ENCODE assay signal across 22 cellular contexts in the genomic region with DNA sequence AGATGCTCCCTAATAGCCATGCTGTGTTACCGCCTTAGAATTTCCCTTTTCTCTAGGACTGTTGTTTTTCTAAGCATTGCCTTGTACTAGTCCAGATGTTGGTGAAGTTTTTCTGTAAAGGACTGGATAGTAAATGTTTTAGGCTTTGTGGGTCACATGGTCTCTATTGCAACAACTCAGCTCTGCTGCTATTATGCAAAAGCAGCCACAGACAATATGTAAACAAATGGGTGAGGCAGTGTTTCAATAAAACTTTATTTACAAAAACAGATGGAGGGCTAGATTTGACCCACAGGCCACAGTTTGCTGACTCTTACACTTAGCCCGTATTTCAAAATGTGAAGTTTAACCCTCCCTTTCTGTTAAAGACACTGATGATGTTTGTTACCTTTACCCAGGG.
A peak's percentile ranks its signal among the peaks of the same experiment; 100 is the strongest.
DNase-seq lines count a peak whose midpoint lies in the region; ATAC-seq, FAIRE-seq and TF ChIP-seq lines count a peak whose summit lies in the region.
"Had no signal": no experiment of that assay in that cellular context is flagged by ENCODE, and none has a peak within 500 bp of the region (broad histone marks: within the 10 kb centered on the region; RNA-seq: fewer than 3 reads in every experiment).

No MANE protein-coding gene starts in this region.

- H3K27ac ChIP-seq in HepG2 (ENCODE audit: extremely low read length, insufficient read depth, low read length): no peak overlapping the region
- no peak overlapping the region for H3K27ac ChIP-seq in right lobe of liver
- no peak overlapping the region for H3K27ac ChIP-seq in GM12878 (ENCODE audit: control insufficient read depth, insufficient read depth)
- H3K27ac ChIP-seq: KMS-11, RWPE1 had no signal

- no peak for TF ChIP-seq POLR2A in HepG2 (IDR thresholded peaks at IDR 0.05; ENCODE audit: insufficient read depth in 1 of 2, low read depth in 2 of 2, low read length in 2 of 2)
- no peak for TF ChIP-seq POLR2A in right lobe of liver (IDR thresholded peaks at IDR 0.05)
- TF ChIP-seq POLR2A in GM12878 (IDR thresholded peaks at IDR 0.05; ENCODE audit: low read depth, low read length): no peak

- RAD21 ChIA-PET in GM12878 (lab: Charles Lee; ENCODE audit: unreplicated experiment): no interaction called here

- H3K9ac ChIP-seq in HepG2 (ENCODE audit: insufficient read depth, low read depth, low read length) (no peak overlapping the region), GM12878 (ENCODE audit: control insufficient read depth, insufficient read depth, low read length) (no peak overlapping the region)
- H3K9ac ChIP-seq: KMS-11 had no signal

- FAIRE-seq in HepG2 (lab: Jason Lieb, UNC): no peak
- no peak for FAIRE-seq in GM12878 (lab: Jason Lieb, UNC)
- FAIRE-seq: G401.6 had no signal

- WGBS in HepG2 (ENCODE audit: low lambda C conversion rate): 34% methylated on average over 2 of the region's 2 CpGs
- WGBS in right lobe of liver (ENCODE audit: insufficient coverage, low coverage, low lambda C conversion rate, missing lambda C conversion rate): 45% methylated on average over 2 of the region's 2 CpGs
- WGBS in GM12878 (ENCODE audit: insufficient coverage, insufficient replicate concordance, low lambda C conversion rate, missing lambda C conversion rate): 60% methylated on average over 2 of the region's 2 CpGs

- H3K9me3 ChIP-seq in HepG2 (ENCODE audit: low read length) (no peaks in the 10 kb centered on the region), right lobe of liver (no peaks in the 10 kb centered on the region), GM12878 (replicated peaks; ENCODE audit: control insufficient read depth, insufficient read depth, low read length) (no peaks in the 10 kb centered on the region)
- H3K9me3 ChIP-seq: BE2C had no signal

- TF ChIP-seq RAD21 in HepG2 (CRISPR knock-in tag; IDR thresholded peaks at IDR 0.05): no peak
- TF ChIP-seq RAD21 in GM12878 (IDR thresholded peaks at IDR 0.05; ENCODE audit: insufficient read depth, low read depth, low read length): no peak

- SMC1A ChIA-PET in GM12878 (lab: Charles Lee; ENCODE audit: uncharacterized antibody, unreplicated experiment): interaction anchor here (1.3 to 1.7 kb wide), 2 partner anchors 16 to 35 kb away, joined by 3 to 4 read pairs; no protein-coding TSS in a partner anchor

- CTCF ChIA-PET in HepG2 (lab: Yijun Ruan, JAX; ENCODE audit: low intra/inter-chr PET ratio, low total read pairs): no interaction called here
- CTCF ChIA-PET in GM12878 (lab: Yijun Ruan, JAX): no interaction called here

- TF ChIP-seq CTCF in HepG2 (CRISPR knock-in tag; IDR thresholded peaks at IDR 0.05) (no peak), right lobe of liver (IDR thresholded peaks at IDR 0.05) (no peak), GM12878 (IDR thresholded peaks at IDR 0.05 in 2 of 3, conservative IDR thresholded peaks at IDR 0.05 in 1 of 3; ENCODE audit: control insufficient read depth in 2 of 3, extremely low read depth in 1 of 3, insufficient read depth in 1 of 3, low read depth in 3 of 3, low read length in 3 of 3) (no peak), foreskin fibroblast (IDR thresholded peaks at IDR 0.05; ENCODE audit: low read depth, low read length) (no peak)

- no peaks in the 10 kb centered on the region for H3K4me1 ChIP-seq in HepG2 (ENCODE audit: insufficient read depth, low read length)
- no peaks in the 10 kb centered on the region for H3K4me1 ChIP-seq in right lobe of liver
- H3K4me1 ChIP-seq in GM12878 (ENCODE audit: control insufficient read depth, insufficient read depth, low read length): no peaks in the 10 kb centered on the region

- H3K27me3 ChIP-seq in HepG2 (ENCODE audit: control insufficient read depth in 1 of 2, insufficient read depth in 2 of 2, low read length in 2 of 2): peaks cover 2 to 21% of the 10 kb centered on the region in 2 experiments; a peak in 3 of 5 replicates
- no peaks in the 10 kb centered on the region for H3K27me3 ChIP-seq in right lobe of liver
- no peaks in the 10 kb centered on the region for H3K27me3 ChIP-seq in GM12878 (replicated peaks in 1 of 2; ENCODE audit: control insufficient read depth in 2 of 2, insufficient read depth in 2 of 2, low read length in 1 of 2)
- H3K27me3 ChIP-seq: BE2C had no signal

- H3K4me3 ChIP-seq in HepG2 (replicated peaks in 1 of 3; ENCODE audit: insufficient read depth in 1 of 3, low read depth in 2 of 3, low read length in 3 of 3) (no peak overlapping the region), right lobe of liver (no peak overlapping the region), GM12878 (no peak overlapping the region), foreskin fibroblast (ENCODE audit: low read depth in 1 of 2, low read length in 2 of 2) (no peak overlapping the region)

- no peaks in the 10 kb centered on the region for H3K79me2 ChIP-seq in HepG2 (ENCODE audit: insufficient read depth, low read length)
- H3K79me2 ChIP-seq in GM12878 (ENCODE audit: control insufficient read depth, insufficient read depth, low read length): no peaks in the 10 kb centered on the region

- BruUV-seq in HepG2 (replicated peaks; lab: Mats Ljungman, UMichigan) (no TSS peak), GM12878 (replicated peaks; lab: Mats Ljungman, UMichigan) (no TSS peak)

- no peak for DNase-seq in HepG2 (ENCODE audit: low spot score)
- no peak for DNase-seq in right lobe of liver
- no peak for DNase-seq in GM12878 (ENCODE audit: low read depth, low spot score)
- DNase-seq in foreskin fibroblast: peak; percentile 36 to 52
- no peak for DNase-seq in G401 (ENCODE audit: low spot score)
- DNase-seq in activated T-cell treated with anti-CD3 and anti-CD28 coated beads, Interleukin-2, amount 50 U/mL, for 48 hours: no peak
- no peak for DNase-seq in NCI-H774 (lab: John Stamatoyannopoulos, UW)
- DNase-seq: 8988T; BE2C; CD4-positive, CD25-positive, alpha-beta regulatory T cell; COR-L47; DMS 273 treated with DMSO at 0.1 percent for 48 hours; DND-41; H9; NCI-H1105; NCI-H2081; NCI-H510A; PC-3 had no signal

- no peaks in the 10 kb centered on the region for H4K20me1 ChIP-seq in HepG2 (ENCODE audit: insufficient read depth, low read length)
- H4K20me1 ChIP-seq in GM12878 (ENCODE audit: control insufficient read depth, insufficient read depth): no peaks in the 10 kb centered on the region

- H2AFZ ChIP-seq in HepG2 (ENCODE audit: low read length): no peak overlapping the region
- no peak overlapping the region for H2AFZ ChIP-seq in GM12878 (ENCODE audit: control insufficient read depth, low read depth, low read length)

- no peak overlapping the region for H3K4me2 ChIP-seq in HepG2 (ENCODE audit: low read depth, low read length)
- no peak overlapping the region for H3K4me2 ChIP-seq in GM12878 (ENCODE audit: control insufficient read depth, insufficient read depth)
- H3K4me2 ChIP-seq: KMS-11 had no signal

- ATAC-seq in HepG2 (no peak), right lobe of liver (no peak), GM12878 (no peak), HG03135 (IDR thresholded peaks at IDR 0.05; ENCODE audit: unreplicated experiment) (no peak)
- ATAC-seq: PC-3 had no signal

- no peak for TF ChIP-seq EP300 in HepG2 (IDR thresholded peaks at IDR 0.05; ENCODE audit: low read depth in 2 of 2, low read length in 2 of 2)
- TF ChIP-seq EP300 in HepG2 (CRISPR knock-in tag; IDR thresholded peaks at IDR 0.05; ENCODE audit: borderline replicate concordance): no peak
- no peak for TF ChIP-seq EP300 in GM12878 (IDR thresholded peaks at IDR 0.05; ENCODE audit: borderline replicate concordance in 1 of 2, control insufficient read depth in 1 of 2, low read depth in 2 of 2, low read length in 2 of 2)

- in situ Hi-C loops in HepG2 (cut with HindIII; ENCODE audit: extremely low pct_ligation_motif_present, low pct_unique_long_range_greater_than_20kb): no loop called here
- in situ Hi-C loops in GM12878 (cut with MboI): no loop called here
- in situ Hi-C loops in G401 (cut with HindIII; ENCODE audit: low sequenced_read_pairs): no loop called here

- POLR2A ChIA-PET in HepG2 (lab: Yijun Ruan, JAX): no interaction called here
- POLR2A ChIA-PET in GM12878 (lab: Charles Lee): no interaction called here

- no peaks in the 10 kb centered on the region for H3K36me3 ChIP-seq in HepG2 (replicated peaks in 1 of 2; ENCODE audit: control insufficient read depth in 1 of 2, insufficient read depth in 2 of 2, low read length in 2 of 2)
- no peaks in the 10 kb centered on the region for H3K36me3 ChIP-seq in right lobe of liver
- H3K36me3 ChIP-seq in GM12878 (ENCODE audit: control insufficient read depth in 2 of 2, insufficient read depth in 2 of 2, low read length in 1 of 2): no peaks in the 10 kb centered on the region
- H3K36me3 ChIP-seq: BE2C had no signal

- intact Hi-C loops in HepG2 (cut with micrococcal nuclease; ENCODE audit: unreplicated experiment) (no loop called here), right lobe of liver (cut with DNase I) (no loop called here), GM12878 (cut with micrococcal nuclease; ENCODE audit: unreplicated experiment) (no loop called here)

TF ChIP-seq in GM12878, 131 proteins besides CTCF, POLR2A, EP300 and RAD21:
- TF ChIP-seq ZBTB40 (IDR thresholded peaks at IDR 0.05; ENCODE audit: borderline replicate concordance): peak; percentile 86
- TF ChIP-seq MXI1 (IDR thresholded peaks at IDR 0.05; ENCODE audit: low read depth, low read length): no peak

Comparison
In these comparisons a context has a peak if more than half of its experiments do, and no peak if none do; other contexts are left out.
1. DNase-seq: peak in foreskin fibroblast (2 of 2); none in HepG2 (single experiment), right lobe of liver (0 of 3), GM12878 (single experiment), G401 (single experiment), activated T-cell treated with anti-CD3 and anti-CD28 coated beads, Interleukin-2, amount 50 U/mL, for 48 hours (0 of 2) and NCI-H774 (single experiment).
2. Of the 75 proteins assayed by ChIP-seq in both HepG2 and GM12878: peak only in HepG2: none; only in GM12878: none; in both: ZBTB40; in neither: 74.